ENCODE assay signal across 34 cellular contexts in the genomic region with DNA sequence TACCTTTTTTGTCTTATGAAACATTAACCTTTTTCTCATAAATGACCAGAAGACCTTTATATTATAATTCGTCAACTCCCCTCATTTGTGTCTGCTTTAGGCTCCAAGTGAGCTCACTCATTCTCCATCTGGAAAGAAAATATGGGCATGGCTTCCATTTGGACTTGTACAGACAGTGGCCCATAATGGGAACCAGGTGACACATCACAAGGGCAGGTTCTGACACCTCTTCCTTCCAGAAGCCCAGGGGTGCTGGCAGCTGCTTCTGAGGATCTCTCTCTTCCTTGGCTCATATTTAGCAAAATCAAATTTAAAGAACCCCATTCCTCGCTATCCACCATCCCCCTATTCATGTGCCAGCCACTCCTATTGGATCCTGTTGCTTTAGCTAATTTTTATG.
"Had no signal": no experiment of that assay in that cellular context is flagged by ENCODE, and none has a peak within 500 bp of the region (broad histone marks: within the 10 kb centered on the region; RNA-seq: fewer than 3 reads in every experiment).

No MANE protein-coding gene starts in this region.

- H3K27ac ChIP-seq: brain microvascular endothelial cell, cardiac muscle cell, Peyer's patch had no signal

- H3K4me3 Mint-ChIP-seq: activated CD4-positive, alpha-beta memory T cell treated with anti-CD3 and anti-CD28 coated beads, Interleukin-2, amount 10 ng/mL, durations not matched to agents 7 days and 5 days; activated CD4-positive, alpha-beta T cell treated with anti-CD3 and anti-CD28 coated beads for 36 hours; activated CD8-positive, alpha-beta memory T cell treated with anti-CD3 and anti-CD28 coated beads, Interleukin-2, amount 10 ng/mL, durations not matched to agents 7 days and 5 days; activated naive CD8-positive, alpha-beta T cell treated with anti-CD3 and anti-CD28 coated beads for 36 hours; activated T-helper 17 cell treated with anti-CD3 and anti-CD28 coated beads, Interleukin-2, amount 50 U/mL, for 72 hours; central memory CD8-positive, alpha-beta T cell; T-cell; T-helper 17 cell had no signal

- H3K27me3 Mint-ChIP-seq: activated CD4-positive, alpha-beta memory T cell treated with anti-CD3 and anti-CD28 coated beads, Interleukin-2, amount 10 ng/mL, durations not matched to agents 7 days and 5 days; activated CD4-positive, alpha-beta T cell treated with anti-CD3 and anti-CD28 coated beads for 36 hours; activated CD8-positive, alpha-beta memory T cell treated with anti-CD3 and anti-CD28 coated beads, Interleukin-2, amount 10 ng/mL, durations not matched to agents 7 days and 5 days; activated naive CD8-positive, alpha-beta T cell treated with anti-CD3 and anti-CD28 coated beads for 36 hours; activated T-helper 17 cell treated with anti-CD3 and anti-CD28 coated beads, Interleukin-2, amount 50 U/mL, for 72 hours; central memory CD8-positive, alpha-beta T cell; T-cell; T-helper 17 cell had no signal

- H3K4me3 ChIP-seq: cardiac muscle cell, Peyer's patch had no signal

- H3K27ac Mint-ChIP-seq: activated CD4-positive, alpha-beta memory T cell treated with anti-CD3 and anti-CD28 coated beads, Interleukin-2, amount 10 ng/mL, durations not matched to agents 7 days and 5 days; activated CD4-positive, alpha-beta T cell treated with anti-CD3 and anti-CD28 coated beads for 36 hours; activated CD8-positive, alpha-beta memory T cell treated with anti-CD3 and anti-CD28 coated beads, Interleukin-2, amount 10 ng/mL, durations not matched to agents 7 days and 5 days; activated naive CD8-positive, alpha-beta T cell treated with anti-CD3 and anti-CD28 coated beads for 36 hours; activated T-helper 17 cell treated with anti-CD3 and anti-CD28 coated beads, Interleukin-2, amount 50 U/mL, for 72 hours; T-cell; T-helper 17 cell had no signal

- H3K27me3 ChIP-seq: brain microvascular endothelial cell, cardiac muscle cell, Peyer's patch had no signal

- DNase-seq: activated CD4-positive, alpha-beta memory T cell treated with anti-CD3 and anti-CD28 coated beads, Interleukin-2, amount 10 ng/mL, durations not matched to agents 7 days and 5 days; activated CD4-positive, alpha-beta T cell treated with anti-CD3 and anti-CD28 coated beads for 36 hours; activated CD8-positive, alpha-beta memory T cell treated with anti-CD3 and anti-CD28 coated beads for 24 hours; activated CD8-positive, alpha-beta memory T cell treated with anti-CD3 and anti-CD28 coated beads, Interleukin-2, amount 10 ng/mL, durations not matched to agents 7 days and 5 days; activated CD8-positive, alpha-beta memory T cell treated with anti-CD3 and anti-CD28 coated beads, Interleukin-2, amount 50 U/mL, for 48 hours; activated effector memory CD4-positive, alpha-beta T cell treated with anti-CD3 and anti-CD28 coated beads, Interleukin-2, amount 50 U/mL, for 16 hours; activated naive CD4-positive, alpha-beta T cell; activated naive CD4-positive, alpha-beta T cell treated with anti-CD3 and anti-CD28 coated beads, Interleukin-2, amount 50 U/mL, for 16 hours; activated naive CD8-positive, alpha-beta T cell treated with anti-CD3 and anti-CD28 coated beads for 36 hours; activated T-cell treated with anti-CD3 and anti-CD28 coated beads, Interleukin-2, amount 50 U/mL, for 48 hours; amniotic stem cell; aorta; brain microvascular endothelial cell; Kasumi-1; KG1; MM.1S; MV-4-11; NCI-H1092; NCI-H1436 treated with DMSO at 0.1 percent for 48 hours; NCI-H1694 treated with DMSO at 0.1 percent for 48 hours; NCI-H2029; NCI-H345; NCI-H524 treated with DMSO at 0.1 percent for 48 hours; Peyer's patch; RPMI8226; SHP77 treated with DMSO at 0.1 percent for 48 hours; T-cell; T-helper 17 cell; T1000 had no signal

- H3K4me1 ChIP-seq: Peyer's patch had no signal

- H3K4me1 Mint-ChIP-seq: activated CD8-positive, alpha-beta memory T cell treated with anti-CD3 and anti-CD28 coated beads, Interleukin-2, amount 10 ng/mL, durations not matched to agents 7 days and 5 days; activated T-helper 17 cell treated with anti-CD3 and anti-CD28 coated beads, Interleukin-2, amount 50 U/mL, for 72 hours; central memory CD8-positive, alpha-beta T cell; T-cell; T-helper 17 cell had no signal

- H3K9me3 Mint-ChIP-seq: activated CD4-positive, alpha-beta memory T cell treated with anti-CD3 and anti-CD28 coated beads, Interleukin-2, amount 10 ng/mL, durations not matched to agents 7 days and 5 days; activated naive CD8-positive, alpha-beta T cell treated with anti-CD3 and anti-CD28 coated beads for 36 hours; activated T-helper 17 cell treated with anti-CD3 and anti-CD28 coated beads, Interleukin-2, amount 50 U/mL, for 72 hours; central memory CD8-positive, alpha-beta T cell; T-cell had no signal

- H3K9me3 ChIP-seq: Peyer's patch had no signal

- H3K36me3 ChIP-seq: brain microvascular endothelial cell, cardiac muscle cell, Peyer's patch had no signal

- ATAC-seq: activated CD4-positive, alpha-beta T cell treated with anti-CD3 and anti-CD28 coated beads for 36 hours; activated CD4-positive, CD25-positive, alpha-beta regulatory T cell treated with anti-CD3 and anti-CD28 coated beads, Interleukin-2, amount 50 U/mL, for 24 hours; activated CD8-positive, alpha-beta memory T cell treated with anti-CD3 and anti-CD28 coated beads, Interleukin-2, amount 10 ng/mL, durations not matched to agents 7 days and 5 days; activated T-helper 17 cell treated with anti-CD3 and anti-CD28 coated beads, Interleukin-2, amount 50 U/mL, for 72 hours; SK-N-SH treated with all-trans-retinoic acid at 6 μM for 48 hours; T-cell; T-helper 17 cell had no signal
